In the genomic region with DNA sequence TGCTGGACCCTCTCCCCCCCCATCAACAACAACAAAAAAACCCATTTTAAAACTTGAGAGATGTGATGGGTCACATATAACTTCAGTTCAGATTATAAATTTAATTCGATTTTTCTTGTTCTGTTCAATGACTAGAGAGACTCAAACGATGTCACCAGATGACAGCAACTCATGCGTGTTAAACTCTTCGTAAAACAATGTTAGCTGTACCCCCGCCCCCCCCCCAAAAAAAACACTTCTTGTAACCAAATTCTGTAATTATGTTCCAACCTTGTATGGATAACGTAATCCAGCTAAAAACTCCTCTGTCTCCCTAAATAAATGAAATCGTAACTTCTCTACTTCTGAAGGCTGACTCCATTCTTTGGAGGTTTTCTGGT, we compare ENCODE assay signal across 2 cellular contexts.
TF ChIP-seq lines count a peak whose summit lies in the region.

No MANE protein-coding gene starts in this region.

TF ChIP-seq in HCT116, 20 proteins besides CTCF, POLR2A, EP300 and RAD21 (continued from another document):
- TF ChIP-seq, protein P1, sequence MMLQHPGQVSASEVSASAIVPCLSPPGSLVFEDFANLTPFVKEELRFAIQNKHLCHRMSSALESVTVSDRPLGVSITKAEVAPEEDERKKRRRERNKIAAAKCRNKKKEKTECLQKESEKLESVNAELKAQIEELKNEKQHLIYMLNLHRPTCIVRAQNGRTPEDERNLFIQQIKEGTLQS (IDR thresholded peaks at IDR 0.05): no peak
- TF ChIP-seq EZH2phosphoT487 (IDR thresholded peaks at IDR 0.05; ENCODE audit: borderline replicate concordance): no peak
- no peak for TF ChIP-seq EGR1 (IDR thresholded peaks at IDR 0.05; ENCODE audit: low read depth)
- TF ChIP-seq CBX3 (IDR thresholded peaks at IDR 0.05; ENCODE audit: low read depth): no peak
- no peak for TF ChIP-seq ZNF274 (IDR thresholded peaks at IDR 0.05; ENCODE audit: low read depth, low read length)
- no peak for TF ChIP-seq TCF7L2 (IDR thresholded peaks at IDR 0.05; ENCODE audit: borderline replicate concordance, extremely low read depth, insufficient read depth, insufficient read length)
- TF ChIP-seq, protein P2, sequence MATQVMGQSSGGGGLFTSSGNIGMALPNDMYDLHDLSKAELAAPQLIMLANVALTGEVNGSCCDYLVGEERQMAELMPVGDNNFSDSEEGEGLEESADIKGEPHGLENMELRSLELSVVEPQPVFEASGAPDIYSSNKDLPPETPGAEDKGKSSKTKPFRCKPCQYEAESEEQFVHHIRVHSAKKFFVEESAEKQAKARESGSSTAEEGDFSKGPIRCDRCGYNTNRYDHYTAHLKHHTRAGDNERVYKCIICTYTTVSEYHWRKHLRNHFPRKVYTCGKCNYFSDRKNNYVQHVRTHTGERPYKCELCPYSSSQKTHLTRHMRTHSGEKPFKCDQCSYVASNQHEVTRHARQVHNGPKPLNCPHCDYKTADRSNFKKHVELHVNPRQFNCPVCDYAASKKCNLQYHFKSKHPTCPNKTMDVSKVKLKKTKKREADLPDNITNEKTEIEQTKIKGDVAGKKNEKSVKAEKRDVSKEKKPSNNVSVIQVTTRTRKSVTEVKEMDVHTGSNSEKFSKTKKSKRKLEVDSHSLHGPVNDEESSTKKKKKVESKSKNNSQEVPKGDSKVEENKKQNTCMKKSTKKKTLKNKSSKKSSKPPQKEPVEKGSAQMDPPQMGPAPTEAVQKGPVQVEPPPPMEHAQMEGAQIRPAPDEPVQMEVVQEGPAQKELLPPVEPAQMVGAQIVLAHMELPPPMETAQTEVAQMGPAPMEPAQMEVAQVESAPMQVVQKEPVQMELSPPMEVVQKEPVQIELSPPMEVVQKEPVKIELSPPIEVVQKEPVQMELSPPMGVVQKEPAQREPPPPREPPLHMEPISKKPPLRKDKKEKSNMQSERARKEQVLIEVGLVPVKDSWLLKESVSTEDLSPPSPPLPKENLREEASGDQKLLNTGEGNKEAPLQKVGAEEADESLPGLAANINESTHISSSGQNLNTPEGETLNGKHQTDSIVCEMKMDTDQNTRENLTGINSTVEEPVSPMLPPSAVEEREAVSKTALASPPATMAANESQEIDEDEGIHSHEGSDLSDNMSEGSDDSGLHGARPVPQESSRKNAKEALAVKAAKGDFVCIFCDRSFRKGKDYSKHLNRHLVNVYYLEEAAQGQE (IDR thresholded peaks at IDR 0.05; ENCODE audit: low read depth): no peak
- TF ChIP-seq, protein P3, sequence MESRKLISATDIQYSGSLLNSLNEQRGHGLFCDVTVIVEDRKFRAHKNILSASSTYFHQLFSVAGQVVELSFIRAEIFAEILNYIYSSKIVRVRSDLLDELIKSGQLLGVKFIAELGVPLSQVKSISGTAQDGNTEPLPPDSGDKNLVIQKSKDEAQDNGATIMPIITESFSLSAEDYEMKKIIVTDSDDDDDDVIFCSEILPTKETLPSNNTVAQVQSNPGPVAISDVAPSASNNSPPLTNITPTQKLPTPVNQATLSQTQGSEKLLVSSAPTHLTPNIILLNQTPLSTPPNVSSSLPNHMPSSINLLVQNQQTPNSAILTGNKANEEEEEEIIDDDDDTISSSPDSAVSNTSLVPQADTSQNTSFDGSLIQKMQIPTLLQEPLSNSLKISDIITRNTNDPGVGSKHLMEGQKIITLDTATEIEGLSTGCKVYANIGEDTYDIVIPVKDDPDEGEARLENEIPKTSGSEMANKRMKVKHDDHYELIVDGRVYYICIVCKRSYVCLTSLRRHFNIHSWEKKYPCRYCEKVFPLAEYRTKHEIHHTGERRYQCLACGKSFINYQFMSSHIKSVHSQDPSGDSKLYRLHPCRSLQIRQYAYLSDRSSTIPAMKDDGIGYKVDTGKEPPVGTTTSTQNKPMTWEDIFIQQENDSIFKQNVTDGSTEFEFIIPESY (IDR thresholded peaks at IDR 0.05; ENCODE audit: extremely low read depth, insufficient replicate concordance, low read length): no peak
- no peak for TF ChIP-seq CEBPB (IDR thresholded peaks at IDR 0.05; ENCODE audit: low read depth)
- TF ChIP-seq FOSL1 (IDR thresholded peaks at IDR 0.05; ENCODE audit: low read depth): no peak
- TF ChIP-seq YY1 (IDR thresholded peaks at IDR 0.05; ENCODE audit: extremely low read depth, insufficient replicate concordance, low read depth, low read length): no peak

TF ChIP-seq in WTC11, 78 proteins besides CTCF, POLR2A, EP300 and RAD21 (continued from another document):
- TF ChIP-seq, protein P4, sequence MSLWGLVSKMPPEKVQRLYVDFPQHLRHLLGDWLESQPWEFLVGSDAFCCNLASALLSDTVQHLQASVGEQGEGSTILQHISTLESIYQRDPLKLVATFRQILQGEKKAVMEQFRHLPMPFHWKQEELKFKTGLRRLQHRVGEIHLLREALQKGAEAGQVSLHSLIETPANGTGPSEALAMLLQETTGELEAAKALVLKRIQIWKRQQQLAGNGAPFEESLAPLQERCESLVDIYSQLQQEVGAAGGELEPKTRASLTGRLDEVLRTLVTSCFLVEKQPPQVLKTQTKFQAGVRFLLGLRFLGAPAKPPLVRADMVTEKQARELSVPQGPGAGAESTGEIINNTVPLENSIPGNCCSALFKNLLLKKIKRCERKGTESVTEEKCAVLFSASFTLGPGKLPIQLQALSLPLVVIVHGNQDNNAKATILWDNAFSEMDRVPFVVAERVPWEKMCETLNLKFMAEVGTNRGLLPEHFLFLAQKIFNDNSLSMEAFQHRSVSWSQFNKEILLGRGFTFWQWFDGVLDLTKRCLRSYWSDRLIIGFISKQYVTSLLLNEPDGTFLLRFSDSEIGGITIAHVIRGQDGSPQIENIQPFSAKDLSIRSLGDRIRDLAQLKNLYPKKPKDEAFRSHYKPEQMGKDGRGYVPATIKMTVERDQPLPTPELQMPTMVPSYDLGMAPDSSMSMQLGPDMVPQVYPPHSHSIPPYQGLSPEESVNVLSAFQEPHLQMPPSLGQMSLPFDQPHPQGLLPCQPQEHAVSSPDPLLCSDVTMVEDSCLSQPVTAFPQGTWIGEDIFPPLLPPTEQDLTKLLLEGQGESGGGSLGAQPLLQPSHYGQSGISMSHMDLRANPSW (CRISPR knock-in tag; conservative IDR thresholded peaks at IDR 0.05; ENCODE audit: low read depth): no peak
- TF ChIP-seq ZBTB21 (CRISPR knock-in tag; IDR thresholded peaks at IDR 0.05; ENCODE audit: borderline replicate concordance) (no peak), SMAD4 (CRISPR knock-in tag; IDR thresholded peaks at IDR 0.05) (no peak), ZNF263 (CRISPR knock-in tag; IDR thresholded peaks at IDR 0.05; ENCODE audit: low read depth) (no peak), ZNF416 (CRISPR knock-in tag; IDR thresholded peaks at IDR 0.05) (no peak), SOX15 (CRISPR knock-in tag; IDR thresholded peaks at IDR 0.05) (no peak), TP53 (CRISPR knock-in tag; IDR thresholded peaks at IDR 0.05) (no peak), GRHL2 (CRISPR knock-in tag; IDR thresholded peaks at IDR 0.05; ENCODE audit: insufficient replicate concordance, severe bottlenecking) (no peak), TEAD1 (CRISPR knock-in tag; IDR thresholded peaks at IDR 0.05) (no peak), PRRX2 (CRISPR knock-in tag; IDR thresholded peaks at IDR 0.05) (no peak)
- TF ChIP-seq, protein P5, sequence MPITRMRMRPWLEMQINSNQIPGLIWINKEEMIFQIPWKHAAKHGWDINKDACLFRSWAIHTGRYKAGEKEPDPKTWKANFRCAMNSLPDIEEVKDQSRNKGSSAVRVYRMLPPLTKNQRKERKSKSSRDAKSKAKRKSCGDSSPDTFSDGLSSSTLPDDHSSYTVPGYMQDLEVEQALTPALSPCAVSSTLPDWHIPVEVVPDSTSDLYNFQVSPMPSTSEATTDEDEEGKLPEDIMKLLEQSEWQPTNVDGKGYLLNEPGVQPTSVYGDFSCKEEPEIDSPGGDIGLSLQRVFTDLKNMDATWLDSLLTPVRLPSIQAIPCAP (CRISPR knock-in tag; IDR thresholded peaks at IDR 0.05): no peak
- TF ChIP-seq, protein P6, sequence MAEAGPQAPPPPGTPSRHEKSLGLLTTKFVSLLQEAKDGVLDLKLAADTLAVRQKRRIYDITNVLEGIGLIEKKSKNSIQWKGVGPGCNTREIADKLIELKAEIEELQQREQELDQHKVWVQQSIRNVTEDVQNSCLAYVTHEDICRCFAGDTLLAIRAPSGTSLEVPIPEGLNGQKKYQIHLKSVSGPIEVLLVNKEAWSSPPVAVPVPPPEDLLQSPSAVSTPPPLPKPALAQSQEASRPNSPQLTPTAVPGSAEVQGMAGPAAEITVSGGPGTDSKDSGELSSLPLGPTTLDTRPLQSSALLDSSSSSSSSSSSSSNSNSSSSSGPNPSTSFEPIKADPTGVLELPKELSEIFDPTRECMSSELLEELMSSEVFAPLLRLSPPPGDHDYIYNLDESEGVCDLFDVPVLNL (CRISPR knock-in tag; IDR thresholded peaks at IDR 0.05; ENCODE audit: borderline replicate concordance, low read depth): no peak
- TF ChIP-seq, protein P7, sequence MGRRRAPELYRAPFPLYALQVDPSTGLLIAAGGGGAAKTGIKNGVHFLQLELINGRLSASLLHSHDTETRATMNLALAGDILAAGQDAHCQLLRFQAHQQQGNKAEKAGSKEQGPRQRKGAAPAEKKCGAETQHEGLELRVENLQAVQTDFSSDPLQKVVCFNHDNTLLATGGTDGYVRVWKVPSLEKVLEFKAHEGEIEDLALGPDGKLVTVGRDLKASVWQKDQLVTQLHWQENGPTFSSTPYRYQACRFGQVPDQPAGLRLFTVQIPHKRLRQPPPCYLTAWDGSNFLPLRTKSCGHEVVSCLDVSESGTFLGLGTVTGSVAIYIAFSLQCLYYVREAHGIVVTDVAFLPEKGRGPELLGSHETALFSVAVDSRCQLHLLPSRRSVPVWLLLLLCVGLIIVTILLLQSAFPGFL (CRISPR knock-in tag; IDR thresholded peaks at IDR 0.05; ENCODE audit: borderline replicate concordance): no peak
- TF ChIP-seq, protein P8, sequence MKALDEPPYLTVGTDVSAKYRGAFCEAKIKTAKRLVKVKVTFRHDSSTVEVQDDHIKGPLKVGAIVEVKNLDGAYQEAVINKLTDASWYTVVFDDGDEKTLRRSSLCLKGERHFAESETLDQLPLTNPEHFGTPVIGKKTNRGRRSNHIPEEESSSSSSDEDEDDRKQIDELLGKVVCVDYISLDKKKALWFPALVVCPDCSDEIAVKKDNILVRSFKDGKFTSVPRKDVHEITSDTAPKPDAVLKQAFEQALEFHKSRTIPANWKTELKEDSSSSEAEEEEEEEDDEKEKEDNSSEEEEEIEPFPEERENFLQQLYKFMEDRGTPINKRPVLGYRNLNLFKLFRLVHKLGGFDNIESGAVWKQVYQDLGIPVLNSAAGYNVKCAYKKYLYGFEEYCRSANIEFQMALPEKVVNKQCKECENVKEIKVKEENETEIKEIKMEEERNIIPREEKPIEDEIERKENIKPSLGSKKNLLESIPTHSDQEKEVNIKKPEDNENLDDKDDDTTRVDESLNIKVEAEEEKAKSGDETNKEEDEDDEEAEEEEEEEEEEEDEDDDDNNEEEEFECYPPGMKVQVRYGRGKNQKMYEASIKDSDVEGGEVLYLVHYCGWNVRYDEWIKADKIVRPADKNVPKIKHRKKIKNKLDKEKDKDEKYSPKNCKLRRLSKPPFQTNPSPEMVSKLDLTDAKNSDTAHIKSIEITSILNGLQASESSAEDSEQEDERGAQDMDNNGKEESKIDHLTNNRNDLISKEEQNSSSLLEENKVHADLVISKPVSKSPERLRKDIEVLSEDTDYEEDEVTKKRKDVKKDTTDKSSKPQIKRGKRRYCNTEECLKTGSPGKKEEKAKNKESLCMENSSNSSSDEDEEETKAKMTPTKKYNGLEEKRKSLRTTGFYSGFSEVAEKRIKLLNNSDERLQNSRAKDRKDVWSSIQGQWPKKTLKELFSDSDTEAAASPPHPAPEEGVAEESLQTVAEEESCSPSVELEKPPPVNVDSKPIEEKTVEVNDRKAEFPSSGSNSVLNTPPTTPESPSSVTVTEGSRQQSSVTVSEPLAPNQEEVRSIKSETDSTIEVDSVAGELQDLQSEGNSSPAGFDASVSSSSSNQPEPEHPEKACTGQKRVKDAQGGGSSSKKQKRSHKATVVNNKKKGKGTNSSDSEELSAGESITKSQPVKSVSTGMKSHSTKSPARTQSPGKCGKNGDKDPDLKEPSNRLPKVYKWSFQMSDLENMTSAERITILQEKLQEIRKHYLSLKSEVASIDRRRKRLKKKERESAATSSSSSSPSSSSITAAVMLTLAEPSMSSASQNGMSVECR (CRISPR knock-in tag; IDR thresholded peaks at IDR 0.05; ENCODE audit: borderline replicate concordance): no peak
- TF ChIP-seq, protein P9, sequence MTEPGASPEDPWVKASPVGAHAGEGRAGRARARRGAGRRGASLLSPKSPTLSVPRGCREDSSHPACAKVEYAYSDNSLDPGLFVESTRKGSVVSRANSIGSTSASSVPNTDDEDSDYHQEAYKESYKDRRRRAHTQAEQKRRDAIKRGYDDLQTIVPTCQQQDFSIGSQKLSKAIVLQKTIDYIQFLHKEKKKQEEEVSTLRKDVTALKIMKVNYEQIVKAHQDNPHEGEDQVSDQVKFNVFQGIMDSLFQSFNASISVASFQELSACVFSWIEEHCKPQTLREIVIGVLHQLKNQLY (CRISPR knock-in tag; IDR thresholded peaks at IDR 0.05): no peak
